16 cellular contexts compared by ENCODE assay signal in genomic region chr14:104048758-104049496, GRCh38. TPM values are rescaled to one million over a fixed set of nuclear protein-coding genes. Genes with fewer than 3 reads are reported as not detected.
DNase-seq lines count a peak whose midpoint lies in the region; ATAC-seq and TF ChIP-seq lines count a peak whose summit lies in the region.
"Had no signal": no experiment of that assay in that cellular context is flagged by ENCODE, and none has a peak within 500 bp of the region (broad histone marks: within the 10 kb centered on the region; RNA-seq: fewer than 3 reads in every experiment).

No MANE protein-coding gene starts in this region.

- ATAC-seq in gastroesophageal sphincter = peak; percentile 68
- ATAC-seq in omental fat pad (ENCODE audit: low FRiP score) = no peak

- WGBS in gastroesophageal sphincter (ENCODE audit: low coverage in 1 of 2), 2 donors = 78 to 83% methylated on average over 1 to 2 of the region's 2 CpGs

- DNase-seq in GM12865 (ENCODE audit: low read depth) (peak; percentile 37), non-pigmented ciliary epithelial cell (ENCODE audit: low read depth) (peak; percentile 37), NCI-H748 (lab: John Stamatoyannopoulos, UW; ENCODE audit: unreplicated experiment) (no peak), omental fat pad (ENCODE audit: low spot score) (no peak), HAP-1 (ENCODE audit: low spot score in 2 of 2) (no peak)
- no peak for DNase-seq in stimulated activated CD4-positive, alpha-beta T cell treated with anti-CD3 and anti-CD28 coated beads, Interleukin-4, amount 100 ng/mL, for 24 hours
- DNase-seq: activated CD4-positive, alpha-beta T cell treated with anti-CD3 and anti-CD28 coated beads, Interleukin-2, amount 50 U/mL, for 1 hour; endodermal cell; islet precursor cell; NCI-H1930; substantia nigra; T-helper 1 cell had no signal

- peaks cover 8% of the 10 kb centered on the region for H3K27me3 Mint-ChIP-seq in brain

- TF ChIP-seq CTCF in GM12865 (IDR thresholded peaks at IDR 0.05; ENCODE audit: insufficient read depth, low read depth, low read length, missing control alignments) (no peak), brain (conservative IDR thresholded peaks at IDR 0.05) (no peak), gastroesophageal sphincter (IDR thresholded peaks at IDR 0.05) (no peak), omental fat pad (IDR thresholded peaks at IDR 0.05) (no peak)

- H3K36me3 ChIP-seq in gastroesophageal sphincter = no peaks in the 10 kb centered on the region
- no peaks in the 10 kb centered on the region for H3K36me3 ChIP-seq in HAP-1 (replicated peaks)
- H3K36me3 ChIP-seq: BLaER1 had no signal

- H3K27me3 ChIP-seq in gastroesophageal sphincter (no peaks in the 10 kb centered on the region), HAP-1 (ENCODE audit: low read depth) (no peaks in the 10 kb centered on the region)
- H3K27me3 ChIP-seq: BLaER1 had no signal

- TF ChIP-seq POLR2A in gastroesophageal sphincter (IDR thresholded peaks at IDR 0.05) = no peak

- H3K4me1 ChIP-seq in gastroesophageal sphincter = peaks cover 0 to 7% (median 0%) of the 10 kb centered on the region in 3 donors
- no peaks in the 10 kb centered on the region for H3K4me1 ChIP-seq in HAP-1

- peaks cover 4 to 12% (median 6%) of the 10 kb centered on the region in 5 experiments for H3K9me3 Mint-ChIP-seq in brain
- H3K9me3 Mint-ChIP-seq: endodermal cell had no signal

- in situ Hi-C loops in HAP-1 (cut with MboI; ENCODE audit: low sequenced_read_pairs) = no loop called here

- peak overlapping the region in 1 of 5 experiments; percentile 5 for H3K4me3 Mint-ChIP-seq in brain
- H3K4me3 Mint-ChIP-seq: endodermal cell had no signal

- H3K9me3 ChIP-seq in gastroesophageal sphincter (no peaks in the 10 kb centered on the region), HAP-1 (no peaks in the 10 kb centered on the region)
- H3K9me3 ChIP-seq: BLaER1 had no signal

- peak overlapping the region in 2 of 4 donors; percentile 61 to 71 for H3K27ac ChIP-seq in gastroesophageal sphincter
- H3K27ac ChIP-seq: BLaER1 had no signal

- no peak overlapping the region for H3K4me3 ChIP-seq in GM12865 (ENCODE audit: low read depth, low read length)
- H3K4me3 ChIP-seq in gastroesophageal sphincter = no peak overlapping the region
- no peak overlapping the region for H3K4me3 ChIP-seq in HAP-1
- H3K4me3 ChIP-seq: BLaER1 had no signal

- H3K4me1 Mint-ChIP-seq in brain = peaks cover 17% of the 10 kb centered on the region
- H3K4me1 Mint-ChIP-seq: endodermal cell had no signal

- H3K36me3 Mint-ChIP-seq in brain = no peaks in the 10 kb centered on the region

- peak overlapping the region; percentile 23 to 89 (median 72) for H3K27ac Mint-ChIP-seq in brain
- H3K27ac Mint-ChIP-seq: endodermal cell had no signal

- TF ChIP-seq EP300 in gastroesophageal sphincter (IDR thresholded peaks at IDR 0.05) = no peak

RNA-seq across cellular contexts. Expression of gene ASPG, which starts 36.6 kb away (rescaled TPM):
- not detected for polyA plus RNA-seq in brain (ENCODE audit: insufficient read depth, low read depth, low replicate concordance)
- total RNA-seq in gastroesophageal sphincter (1 to 10 TPM in 1 of 4 donors, under 1 TPM in 1, not detected in 2; 0.13 to 1.1 TPM), omental fat pad (1 to 10 TPM in 3 of 4 donors, not detected in 1; 1.5 to 2.0 (median 1.9) TPM)
- total RNA-seq: osteoblast had no signal

Comparison
In these comparisons a context has a peak if more than half of its experiments do, and no peak if none do; other contexts are left out.
1. DNase-seq: peak in GM12865 (single experiment) and non-pigmented ciliary epithelial cell (single experiment); none in NCI-H748 (single experiment), stimulated activated CD4-positive, alpha-beta T cell treated with anti-CD3 and anti-CD28 coated beads, Interleukin-4, amount 100 ng/mL, for 24 hours (single experiment), omental fat pad (single experiment) and HAP-1 (0 of 2).